8 cellular contexts compared by ENCODE assay signal in the genomic region with DNA sequence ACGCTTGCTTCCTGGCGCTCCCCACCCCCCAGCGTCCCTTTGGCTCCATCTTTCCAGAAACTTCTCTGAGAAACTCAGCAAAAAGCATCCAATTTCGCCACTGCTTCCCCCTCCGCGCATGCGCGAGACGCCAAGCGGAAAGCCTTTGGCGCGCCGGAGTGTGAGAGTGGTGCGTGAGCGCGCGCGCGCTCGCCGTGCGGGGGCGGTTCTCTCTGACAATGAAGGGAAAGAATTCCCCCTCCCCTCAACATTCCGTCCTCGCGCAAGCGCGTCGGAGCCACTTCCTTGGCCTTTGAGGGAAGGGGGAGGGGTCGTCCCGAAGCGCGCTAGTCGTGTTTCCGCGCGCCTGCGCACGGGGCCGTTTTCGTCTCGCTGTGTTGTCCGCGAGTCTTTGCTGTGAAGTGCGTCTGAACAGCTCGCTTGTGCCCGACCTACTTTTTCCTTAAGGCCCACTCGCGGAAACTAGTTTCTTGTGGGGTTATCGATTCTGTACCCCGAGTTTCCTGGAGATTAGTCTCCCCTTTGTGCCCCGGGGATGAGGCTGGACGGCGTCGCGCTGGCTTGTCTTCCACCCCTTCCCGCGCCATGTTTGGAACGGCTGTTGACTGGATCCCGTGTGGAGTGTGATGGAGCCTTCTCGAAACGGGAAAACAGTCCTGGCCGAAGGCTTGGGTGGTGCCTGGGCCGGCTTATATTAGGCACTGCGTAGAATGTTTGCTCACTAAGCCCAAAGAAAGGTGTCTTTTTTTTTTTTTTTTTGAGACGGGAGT. TPM values are rescaled to one million over a fixed set of nuclear protein-coding genes. Genes with fewer than 3 reads are reported as not detected.
DNase-seq lines count a peak whose midpoint lies in the region; ATAC-seq, FAIRE-seq and TF ChIP-seq lines count a peak whose summit lies in the region.

No MANE protein-coding gene starts in this region.

- peak; percentile 48 for TF ChIP-seq POLR2A in H54 (IDR thresholded peaks at IDR 0.05; ENCODE audit: low read depth, low read length)
- TF ChIP-seq POLR2A in Raji (IDR thresholded peaks at IDR 0.05; ENCODE audit: insufficient read depth, low read depth, low read length) = peak; percentile 55

- no peaks in the 10 kb centered on the region for H3K9me3 Mint-ChIP-seq in natural killer cell
- H3K9me3 Mint-ChIP-seq in stimulated activated naive B cell treated with anti-CD40 and anti-IgM and Interleukin-4, amounts not matched to agents 10 μg/mL and 1 μg/mL and 100 μg/mL, for 72 hours = no peaks in the 10 kb centered on the region

- H3K4me1 Mint-ChIP-seq in natural killer cell = peaks cover 30 to 35% of the 10 kb centered on the region in 2 donors
- H3K4me1 Mint-ChIP-seq in stimulated activated naive B cell treated with anti-CD40 and anti-IgM and Interleukin-4, amounts not matched to agents 10 μg/mL and 1 μg/mL and 100 μg/mL, for 72 hours = peaks cover 9 to 42% of the 10 kb centered on the region in 2 donors

- DNase-seq in EH (ENCODE audit: low read depth) (peak; percentile 99), H54 (ENCODE audit: insufficient read length, low spot score) (peak; percentile 74), MG63 (peak; percentile 98), fibroblast of pulmonary artery (ENCODE audit: low read depth) (peak; percentile 100), natural killer cell (peak; percentile 96)
- peak; percentile 100 for DNase-seq in activated effector memory CD4-positive, alpha-beta T cell treated with anti-CD3 and anti-CD28 coated beads, Interleukin-2, amount 50 U/mL, for 16 hours
- peak; percentile 99 for DNase-seq in stimulated activated naive B cell treated with anti-CD40 and anti-IgM and Interleukin-4, amounts not matched to agents 10 μg/mL and 1 μg/mL and 100 μg/mL, for 72 hours

- FAIRE-seq in H54 (lab: Jason Lieb, UNC) = peak; percentile 81

- intact Hi-C loops in natural killer cell (cut with micrococcal nuclease) = loop anchor here (2.0 to 10.0 kb wide), 4 partner anchors 81 to 1069 kb away; partner anchors contain the start of gene SZRD1

- no peaks in the 10 kb centered on the region for H3K36me3 ChIP-seq in MG63

- peak overlapping the region; percentile 95 to 99 for H3K27ac Mint-ChIP-seq in natural killer cell
- peak overlapping the region; percentile 99 for H3K27ac Mint-ChIP-seq in stimulated activated naive B cell treated with anti-CD40 and anti-IgM and Interleukin-4, amounts not matched to agents 10 μg/mL and 1 μg/mL and 100 μg/mL, for 72 hours

- TF ChIP-seq CTCF in fibroblast of pulmonary artery (IDR thresholded peaks at IDR 0.05; ENCODE audit: low read length, missing control alignments) = no peak
- TF ChIP-seq CTCF in natural killer cell (IDR thresholded peaks at IDR 0.05) = no peak

- no peaks in the 10 kb centered on the region for H3K27me3 Mint-ChIP-seq in natural killer cell (ENCODE audit: low read depth in 2 of 2)
- H3K27me3 Mint-ChIP-seq in stimulated activated naive B cell treated with anti-CD40 and anti-IgM and Interleukin-4, amounts not matched to agents 10 μg/mL and 1 μg/mL and 100 μg/mL, for 72 hours = no peaks in the 10 kb centered on the region

- ATAC-seq in natural killer cell = peak; percentile 51 to 77 (median 58)
- ATAC-seq in stimulated activated naive B cell treated with anti-CD40 and anti-IgM and Interleukin-4, amounts not matched to agents 10 μg/mL and 1 μg/mL and 100 μg/mL, for 72 hours (replicated peaks) = peak; percentile 35 to 41

- no peaks in the 10 kb centered on the region for H3K27me3 ChIP-seq in MG63

- peak overlapping the region; percentile 96 for H3K4me3 Mint-ChIP-seq in natural killer cell
- peak overlapping the region; percentile 93 to 96 for H3K4me3 Mint-ChIP-seq in stimulated activated naive B cell treated with anti-CD40 and anti-IgM and Interleukin-4, amounts not matched to agents 10 μg/mL and 1 μg/mL and 100 μg/mL, for 72 hours

- H3K4me3 ChIP-seq in MG63 = peak overlapping the region; percentile 65
- H3K4me3 ChIP-seq in fibroblast of pulmonary artery (replicated peaks; ENCODE audit: low read depth, low read length) = peak overlapping the region; percentile 71

- no peaks in the 10 kb centered on the region for H3K36me3 Mint-ChIP-seq in natural killer cell
- peaks cover 6 to 7% of the 10 kb centered on the region in 2 donors for H3K36me3 Mint-ChIP-seq in stimulated activated naive B cell treated with anti-CD40 and anti-IgM and Interleukin-4, amounts not matched to agents 10 μg/mL and 1 μg/mL and 100 μg/mL, for 72 hours

- H3K9me3 ChIP-seq in MG63 = no peaks in the 10 kb centered on the region

RNA-seq across cellular contexts. Expression of gene SPEN, which starts 11.6 kb away (rescaled TPM):
- 3.3 and 4.8 TPM in 2 replicates for total RNA-seq in MG63 (2014; rRNA removed; shearing (Covaris generic); ENCODE audit: low replicate concordance)
- 100 to 1,000 TPM in 2 of 3 donors, 10 to 100 TPM in 1; 98.1 to 114 (median 105) TPM for total RNA-seq in natural killer cell

RNA-seq across cellular contexts. Expression of gene UQCRHL, which starts 28.5 kb away (rescaled TPM):
- total RNA-seq in MG63 (2014; rRNA removed; shearing (Covaris generic); ENCODE audit: low replicate concordance) = 4.7 and 6.2 TPM in 2 replicates
- total RNA-seq in natural killer cell = 1 to 10 TPM in 2 of 3 donors, under 1 TPM in 1; 0.87 to 1.2 (median 1.0) TPM

Comparison
In these comparisons a context has a peak if more than half of its experiments do, and no peak if none do; other contexts are left out.
1. Peak in every context shown above with its lines: DNase-seq, ATAC-seq and H3K4me3 ChIP-seq.
2. RNA of gene SPEN, which starts 11.6 kb away (total RNA-seq): 98.1 to 114 TPM in natural killer cell; 3.3 to 4.8 TPM in MG63; every median in the first group is over 10 times any median in the second.